In genomic region chr16:20427401-20427797, GRCh38 we compare ENCODE assay signal across 23 cellular contexts. TPM values are rescaled to one million over a fixed set of nuclear protein-coding genes. Genes with fewer than 3 reads are reported as not detected.
"Had no signal": no experiment of that assay in that cellular context is flagged by ENCODE, and none has a peak within 500 bp of the region (broad histone marks: within the 10 kb centered on the region; RNA-seq: fewer than 3 reads in every experiment).

No MANE protein-coding gene starts in this region.

RNA-seq across cellular contexts. Expression of gene ACSM5, which starts 18.1 kb away (rescaled TPM):
- total RNA-seq: mammary epithelial cell, mesothelial cell of epicardium, mononuclear cell, natural killer cell had no signal
- polyA plus RNA-seq: immature natural killer cell, mammary epithelial cell had no signal

RNA-seq across cellular contexts. Expression of gene PDILT, which starts 22.9 kb away (rescaled TPM):
- total RNA-seq: heart left ventricle, kidney, left cardiac atrium, left lobe of liver, left ventricle myocardium superior, lower lobe of right lung, mammary epithelial cell, mesothelial cell of epicardium, mononuclear cell, natural killer cell, occipital lobe, osteocyte, posterior vena cava, psoas muscle, right atrium auricular region, sciatic nerve, spleen, subcutaneous adipose tissue, suprapubic skin, thoracic aorta, upper lobe of right lung, uterus had no signal
- polyA plus RNA-seq: heart left ventricle, immature natural killer cell, mammary epithelial cell, psoas muscle, spleen had no signal

RNA-seq across cellular contexts. Expression of gene ACSM2A, which starts 23.9 kb away (rescaled TPM):
- total RNA-seq: heart left ventricle, left cardiac atrium, left ventricle myocardium superior, lower lobe of right lung, mammary epithelial cell, mesothelial cell of epicardium, mononuclear cell, natural killer cell, occipital lobe, osteocyte, posterior vena cava, right atrium auricular region, sciatic nerve, suprapubic skin, thoracic aorta, upper lobe of right lung, uterus had no signal
- polyA plus RNA-seq: heart left ventricle, immature natural killer cell, mammary epithelial cell, spleen had no signal
